8 cellular contexts compared by ENCODE assay signal in genomic region chr6:43636312-43636667, GRCh38. TPM values are rescaled to one million over a fixed set of nuclear protein-coding genes. Genes with fewer than 3 reads are reported as not detected.
DNase-seq lines count a peak whose midpoint lies in the region; ATAC-seq and TF ChIP-seq lines count a peak whose summit lies in the region.

No MANE protein-coding gene starts in this region.

- H3K4me3 ChIP-seq in BE2C (ENCODE audit: low read depth, low read length) (peak overlapping the region; percentile 99), HCT116 (replicated peaks in 1 of 2; ENCODE audit: low read depth in 1 of 2, low read length in 2 of 2) (peak overlapping the region; percentile 87), sigmoid colon (peak overlapping the region; percentile 67 to 78 (median 72))

- intact Hi-C loops in HCT116 (cut with micrococcal nuclease) = no loop called here
- intact Hi-C loops in activated CD4-positive, alpha-beta memory T cell treated with anti-CD3 and anti-CD28 coated beads for 36 hours (cut with micrococcal nuclease) = loop anchor here (1.0 to 10.0 kb wide), 3 partner anchors 9 to 611 kb away; partner anchors contain the start of genes DNPH1, HSP90AB1 and RSPH9
- intact Hi-C loops in sigmoid colon (cut with DNase I) = no loop called here

- DNase-seq in BE2C (no peak), HCT116 (ENCODE audit: low read depth, low spot score) (no peak), foreskin melanocyte (peak; percentile 28), sigmoid colon (no peak), NCI-H526 treated with DMSO at 0.1 percent for 48 hours (lab: John Stamatoyannopoulos, UW) (no peak), SK-N-DZ (ENCODE audit: low spot score) (no peak)
- DNase-seq in activated CD4-positive, alpha-beta memory T cell treated with anti-CD3 and anti-CD28 coated beads for 36 hours = peak; percentile 32

- CTCF ChIA-PET in HCT116 (lab: Charles Lee) = interaction anchor here (1.6 kb wide), 1 partner anchor 31 kb away, joined by 3 read pairs; no protein-coding TSS in a partner anchor
- CTCF ChIA-PET in activated CD4-positive, alpha-beta memory T cell treated with anti-CD3 and anti-CD28 coated beads for 36 hours (lab: Charles Lee) = interaction anchor here (1.0 to 3.0 kb wide), 3 partner anchors 28 to 88 kb away, joined by 3 to 12 read pairs (median 10); no protein-coding TSS in a partner anchor

- no peaks in the 10 kb centered on the region for H4K20me1 ChIP-seq in HCT116 (ENCODE audit: insufficient read depth)

- peak overlapping the region; percentile 91 for H3K4me2 ChIP-seq in HCT116 (ENCODE audit: low read length)

- H3K36me3 Mint-ChIP-seq in activated CD4-positive, alpha-beta memory T cell treated with anti-CD3 and anti-CD28 coated beads for 36 hours = peaks cover 31% of the 10 kb centered on the region

- peaks cover 41% of the 10 kb centered on the region for H3K36me3 ChIP-seq in BE2C
- peaks cover 17 to 26% of the 10 kb centered on the region in 2 experiments; a peak in 3 of 4 replicates for H3K36me3 ChIP-seq in HCT116 (ENCODE audit: control insufficient read depth in 1 of 2, insufficient read depth in 2 of 2, low read length in 2 of 2)
- peaks cover 7 to 36% (median 21%) of the 10 kb centered on the region in 4 donors for H3K36me3 ChIP-seq in sigmoid colon

- H3K9me2 ChIP-seq in HCT116 (ENCODE audit: insufficient read depth) = no peaks in the 10 kb centered on the region

- H3K9me3 ChIP-seq in BE2C (no peaks in the 10 kb centered on the region), HCT116 (ENCODE audit: control insufficient read depth in 1 of 2, insufficient read depth in 1 of 2, low read depth in 1 of 2, low read length in 2 of 2) (no peaks in the 10 kb centered on the region), sigmoid colon (no peaks in the 10 kb centered on the region)

- BruUV-seq in HCT116 (replicated peaks; lab: Mats Ljungman, UMichigan) = TSS peak; percentile 68

- H3K27me3 Mint-ChIP-seq in activated CD4-positive, alpha-beta memory T cell treated with anti-CD3 and anti-CD28 coated beads for 36 hours = no peaks in the 10 kb centered on the region

- H3K9ac ChIP-seq in HCT116 (ENCODE audit: low read length) = peak overlapping the region; percentile 84

- peaks cover 44% of the 10 kb centered on the region for H3K4me1 Mint-ChIP-seq in activated CD4-positive, alpha-beta memory T cell treated with anti-CD3 and anti-CD28 coated beads for 36 hours (ENCODE audit: low read depth)

- no peak for TF ChIP-seq EP300 in sigmoid colon (IDR thresholded peaks at IDR 0.05)

- no peak overlapping the region for H2AFZ ChIP-seq in HCT116 (ENCODE audit: low read depth, low read length, poor library complexity, severe bottlenecking)

- H3K27ac Mint-ChIP-seq in activated CD4-positive, alpha-beta memory T cell treated with anti-CD3 and anti-CD28 coated beads for 36 hours = peak overlapping the region; percentile 97

- H3K9me3 Mint-ChIP-seq in activated CD4-positive, alpha-beta memory T cell treated with anti-CD3 and anti-CD28 coated beads for 36 hours = no peaks in the 10 kb centered on the region

- H3K27me3 ChIP-seq in BE2C (no peaks in the 10 kb centered on the region), HCT116 (ENCODE audit: insufficient read depth, low read length) (no peaks in the 10 kb centered on the region), sigmoid colon (no peaks in the 10 kb centered on the region)

- no peak for TF ChIP-seq RAD21 in HCT116 (IDR thresholded peaks at IDR 0.05; ENCODE audit: low read depth)

- peak overlapping the region; percentile 99 for H3K4me3 Mint-ChIP-seq in activated CD4-positive, alpha-beta memory T cell treated with anti-CD3 and anti-CD28 coated beads for 36 hours

- H3K4me1 ChIP-seq in BE2C (peaks cover 20% of the 10 kb centered on the region), HCT116 (ENCODE audit: control insufficient read depth in 1 of 2, insufficient read depth in 2 of 2, low read length in 2 of 2) (peaks cover 7 to 19% of the 10 kb centered on the region in 2 experiments; a peak in 3 of 4 replicates), sigmoid colon (peaks cover 0 to 40% (median 40%) of the 10 kb centered on the region in 4 donors)

- TF ChIP-seq POLR2A in HCT116 (IDR thresholded peaks at IDR 0.05; ENCODE audit: borderline replicate concordance, extremely low read depth, insufficient read depth, insufficient read length) (no peak), sigmoid colon (IDR thresholded peaks at IDR 0.05) (no peak)

- RAD21 ChIA-PET in HCT116 (lab: Charles Lee; ENCODE audit: low non-redundant PET in 1 of 2, low total read pairs in 2 of 2, uncharacterized antibody in 2 of 2, unreplicated experiment in 2 of 2) = no interaction called here

- H3K27ac ChIP-seq in HCT116 (ENCODE audit: low read depth, low read length) = peak overlapping the region; percentile 84
- H3K27ac ChIP-seq in sigmoid colon = peak overlapping the region; percentile 81 to 88 (median 87)

- peak; percentile 8; the same call in 1 of the 2 replicates for ATAC-seq in HCT116
- no peak for ATAC-seq in HG02870 (IDR thresholded peaks at IDR 0.05; ENCODE audit: unreplicated experiment)

- TF ChIP-seq CTCF in BE2C (IDR thresholded peaks at IDR 0.05; ENCODE audit: low read depth, low read length) (no peak), HCT116 (IDR thresholded peaks at IDR 0.05 in 2 of 3, conservative IDR thresholded peaks at IDR 0.05 in 1 of 3; ENCODE audit: borderline replicate concordance in 1 of 3, insufficient read depth in 1 of 3, low read depth in 2 of 3, low read length in 2 of 3) (no peak), sigmoid colon (IDR thresholded peaks at IDR 0.05) (no peak)

- 6 to 20% methylated on average over 7 of the region's 7 CpGs for WGBS in sigmoid colon, 2 donors

- POLR2A ChIA-PET in HCT116 (lab: Charles Lee) = interaction anchor here (0.6 to 1.9 kb wide), 2 partner anchors 9 to 134 kb away, joined by 3 to 7 read pairs; partner anchors contain the start of gene VEGFA
- POLR2A ChIA-PET in activated CD4-positive, alpha-beta memory T cell treated with anti-CD3 and anti-CD28 coated beads for 36 hours (lab: Charles Lee) = interaction anchor here (1.3 to 1.5 kb wide), 3 partner anchors 33 to 159 kb away, joined by 3 to 4 read pairs (median 4); partner anchors contain the start of gene XPO5

- peaks cover 49% of the 10 kb centered on the region for H3K79me2 ChIP-seq in HCT116 (ENCODE audit: insufficient read depth, low read length)

TF ChIP-seq in HCT116, 20 proteins besides CTCF, POLR2A, EP300 and RAD21 (continues in another document):
- no peak for TF ChIP-seq SRF (IDR thresholded peaks at IDR 0.05; ENCODE audit: low read depth)

RNA-seq across cellular contexts. Expression of gene MAD2L1BP, which starts 0.7 kb away (rescaled TPM):
- polyA plus RNA-seq in BE2C (2012; ENCODE audit: insufficient read depth, insufficient read length, low read depth) = 189 TPM
- 36.6 TPM for total RNA-seq in HCT116 (2021; ENCODE audit: unreplicated experiment)
- polyA plus RNA-seq in HCT116 (2012) = 29.2 and 35.3 TPM in 2 replicates
- total RNA-seq in activated CD4-positive, alpha-beta memory T cell treated with anti-CD3 and anti-CD28 coated beads for 36 hours = 10 to 100 TPM; 29.1 to 31.6 TPM
- total RNA-seq in sigmoid colon = 10 to 100 TPM; 13.0 to 32.3 (median 29.8) TPM
- 10 to 100 TPM; 41.9 to 68.7 (median 49.2) TPM for polyA plus RNA-seq in sigmoid colon
- 36.2 and 42.7 TPM in 2 replicates for polyA plus RNA-seq in SK-N-DZ (2014; cell fraction: cytosol; rRNA removed)
- polyA plus RNA-seq in SK-N-DZ (2014; cell fraction: nucleus; rRNA removed) = 27.0 and 28.3 TPM in 2 replicates

RNA-seq across cellular contexts. Expression of gene GTPBP2, which starts 7.2 kb away (rescaled TPM):
- 221 TPM for polyA plus RNA-seq in BE2C (2012; ENCODE audit: insufficient read depth, insufficient read length, low read depth)
- 98.0 TPM for total RNA-seq in HCT116 (2021; ENCODE audit: unreplicated experiment)
- 154 and 183 TPM in 2 replicates for polyA plus RNA-seq in HCT116 (2012)
- 10 to 100 TPM; 72.6 to 72.8 TPM for total RNA-seq in activated CD4-positive, alpha-beta memory T cell treated with anti-CD3 and anti-CD28 coated beads for 36 hours
- 10 to 100 TPM; 26.8 to 36.6 (median 32.5) TPM for total RNA-seq in sigmoid colon
- polyA plus RNA-seq in sigmoid colon = 10 to 100 TPM; 44.4 to 71.0 (median 70.5) TPM
- 48.7 and 53.0 TPM in 2 replicates for polyA plus RNA-seq in SK-N-DZ (2014; cell fraction: cytosol; rRNA removed)
- polyA plus RNA-seq in SK-N-DZ (2014; cell fraction: nucleus; rRNA removed) = 247 and 282 TPM in 2 replicates

RNA-seq across cellular contexts. Expression of gene RSPH9, which starts 8.5 kb away (rescaled TPM):
- 1.2 TPM for polyA plus RNA-seq in BE2C (2012; ENCODE audit: insufficient read depth, insufficient read length, low read depth)
- total RNA-seq in HCT116 (2021; ENCODE audit: unreplicated experiment) (not detected), sigmoid colon (under 1 TPM in 3 of 4 donors, not detected in 1; under 0.01 to 0.68 (median 0.16) TPM)
- polyA plus RNA-seq in HCT116 (2012) = 0.14 and 0.20 TPM in 2 replicates
- total RNA-seq in activated CD4-positive, alpha-beta memory T cell treated with anti-CD3 and anti-CD28 coated beads for 36 hours = not detected
- under 1 TPM; 0.25 to 0.60 (median 0.46) TPM for polyA plus RNA-seq in sigmoid colon
- not detected in 2 replicates for polyA plus RNA-seq in SK-N-DZ (2014; cell fraction: cytosol; rRNA removed)
- not detected in 2 replicates for polyA plus RNA-seq in SK-N-DZ (2014; cell fraction: nucleus; rRNA removed)

RNA-seq across cellular contexts. Expression of gene MRPS18A, which starts 51.3 kb away (rescaled TPM):
- polyA plus RNA-seq in BE2C (2012; ENCODE audit: insufficient read depth, insufficient read length, low read depth) = 166 TPM
- total RNA-seq in HCT116 (2021; ENCODE audit: unreplicated experiment) (63.0 TPM), sigmoid colon (10 to 100 TPM; 28.8 to 43.9 (median 34.1) TPM)
- 84.7 and 96.7 TPM in 2 replicates for polyA plus RNA-seq in HCT116 (2012)
- 10 to 100 TPM; 46.9 to 50.5 TPM for total RNA-seq in activated CD4-positive, alpha-beta memory T cell treated with anti-CD3 and anti-CD28 coated beads for 36 hours
- 10 to 100 TPM; 72.1 to 93.2 (median 90.2) TPM for polyA plus RNA-seq in sigmoid colon
- polyA plus RNA-seq in SK-N-DZ (2014; cell fraction: cytosol; rRNA removed) = 37.9 and 45.6 TPM in 2 replicates
- polyA plus RNA-seq in SK-N-DZ (2014; cell fraction: nucleus; rRNA removed) = 20.9 and 27.9 TPM in 2 replicates

Comparison
In these comparisons a context has a peak if more than half of its experiments do, and no peak if none do; other contexts are left out.
1. DNase-seq: peak in activated CD4-positive, alpha-beta memory T cell treated with anti-CD3 and anti-CD28 coated beads for 36 hours (single experiment) and foreskin melanocyte (single experiment); none in BE2C (single experiment), HCT116 (single experiment), sigmoid colon (single experiment), NCI-H526 treated with DMSO at 0.1 percent for 48 hours (single experiment) and SK-N-DZ (single experiment).
2. Peak in every context shown above with its lines, with median percentiles within 50 percentile points of each other: H3K4me3 ChIP-seq.